11 cellular contexts compared by ENCODE assay signal in genomic region chr9:127132921-127133647, GRCh38. TPM values are rescaled to one million over a fixed set of nuclear protein-coding genes. Genes with fewer than 3 reads are reported as not detected.
DNase-seq lines count a peak whose midpoint lies in the region; ATAC-seq, FAIRE-seq and TF ChIP-seq lines count a peak whose summit lies in the region.
"Had no signal": no experiment of that assay in that cellular context is flagged by ENCODE, and none has a peak within 500 bp of the region (broad histone marks: within the 10 kb centered on the region; RNA-seq: fewer than 3 reads in every experiment).

No MANE protein-coding gene starts in this region.

- DNase-seq in A549 (ENCODE audit: low read depth in 1 of 2, low spot score in 1 of 2), result peak in 1 of 2 experiments; percentile 24
- peak; percentile 49 for DNase-seq in M059J (ENCODE audit: low read depth)
- DNase-seq in myocyte (ENCODE audit: low read depth), result peak; percentile 71
- no peak for DNase-seq in activated CD4-positive, CD25-positive, alpha-beta regulatory T cell treated with anti-CD3 and anti-CD28 coated beads, Interleukin-2, amount 50 U/mL, for 72 hours
- DNase-seq: body of pancreas, DND-41, SIG-M5 had no signal

- FAIRE-seq in A549 (lab: Jason Lieb, UNC), result no peak

- H3K4me1 ChIP-seq in A549 (peaks cover 14% of the 10 kb centered on the region), duodenal mucosa (ENCODE audit: control insufficient read depth in 1 of 2, insufficient read depth in 2 of 2, low read length in 2 of 2) (peaks cover 8 to 18% of the 10 kb centered on the region in 2 donors)

- CTCF ChIA-PET in A549 (lab: Yijun Ruan, JAX), result interaction anchor here (0.7 to 6.5 kb wide), 5 partner anchors 8 to 168 kb away, joined by 3 to 27 read pairs (median 4); partner anchors contain the start of gene ANGPTL2

- no peak for TF ChIP-seq EP300 in A549 (IDR thresholded peaks at IDR 0.05)

- TF ChIP-seq POLR2A in A549 (IDR thresholded peaks at IDR 0.05; ENCODE audit: low read length), result no peak

- H3K9me3 ChIP-seq in A549 (no peaks in the 10 kb centered on the region), duodenal mucosa (ENCODE audit: control insufficient read depth in 1 of 2, low read length in 2 of 2) (no peaks in the 10 kb centered on the region)
- H3K9me3 ChIP-seq: body of pancreas had no signal

- H3K27me3 ChIP-seq in duodenal mucosa (ENCODE audit: control insufficient read depth in 1 of 2, insufficient read depth in 2 of 2, low read length in 2 of 2), result no peaks in the 10 kb centered on the region
- H3K27me3 ChIP-seq: body of pancreas had no signal

- H3K27ac ChIP-seq in A549 (peak overlapping the region in 1 of 2 experiments; percentile 51; a peak in 1 of 6 replicates), duodenal mucosa (ENCODE audit: low read depth, low read length) (peak overlapping the region; percentile 66)

- TF ChIP-seq CTCF in A549 (IDR thresholded peaks at IDR 0.05), result no peak

- TF ChIP-seq RAD21 in A549 (conservative IDR thresholded peaks at IDR 0.05 in 1 of 2, IDR thresholded peaks at IDR 0.05 in 1 of 2), result no peak

- ATAC-seq in A549 (peak in 1 of 2 experiments; percentile 74; a peak in 4 of 6 replicates), HG03196 (IDR thresholded peaks at IDR 0.05; ENCODE audit: unreplicated experiment) (no peak), HG02759 (IDR thresholded peaks at IDR 0.05; ENCODE audit: unreplicated experiment) (no peak), HG02610 (IDR thresholded peaks at IDR 0.05; ENCODE audit: unreplicated experiment) (no peak)
- ATAC-seq: body of pancreas had no signal

- peak overlapping the region in 1 of 2 donors; percentile 19 for H3K9ac ChIP-seq in duodenal mucosa (ENCODE audit: low read depth in 1 of 2, low read length in 2 of 2)

- POLR2A ChIA-PET in A549 (lab: Yijun Ruan, JAX), result interaction anchor here (0.6 kb wide), 1 partner anchor 288 kb away, joined by 4 read pairs; no protein-coding TSS in a partner anchor

- 40% methylated on average over 15 of the region's 15 CpGs for WGBS in A549 (ENCODE audit: missing lambda C conversion rate)

- peak overlapping the region; percentile 39; the same call in 2 of the 3 replicates for H3K4me2 ChIP-seq in A549

- H3K36me3 ChIP-seq in duodenal mucosa (ENCODE audit: control insufficient read depth in 1 of 2, insufficient read depth in 2 of 2, low read length in 2 of 2), result no peaks in the 10 kb centered on the region

- H3K4me3 ChIP-seq in A549 (no peak overlapping the region), duodenal mucosa (ENCODE audit: low read depth in 1 of 2, low read length in 2 of 2) (no peak overlapping the region)
- H3K4me3 ChIP-seq: body of pancreas had no signal

TF ChIP-seq in A549, 52 proteins besides CTCF, POLR2A, EP300 and RAD21:
- TF ChIP-seq FOSB (CRISPR knock-in tag; IDR thresholded peaks at IDR 0.05) (no peak), ZC3H11A (IDR thresholded peaks at IDR 0.05) (no peak), ZSCAN20 (CRISPR knock-in tag; IDR thresholded peaks at IDR 0.05) (no peak), PBX3 (IDR thresholded peaks at IDR 0.05) (no peak), BCL3 (IDR thresholded peaks at IDR 0.05) (no peak), HDAC2 (IDR thresholded peaks at IDR 0.05) (no peak), NPAS2 (CRISPR knock-in tag; IDR thresholded peaks at IDR 0.05; ENCODE audit: borderline replicate concordance) (no peak)

RNA-seq across cellular contexts. Expression of gene ANGPTL2, which starts 10.6 kb away (rescaled TPM):
- polyA plus RNA-seq in A549 (2011; rRNA removed) (0.06 and 0.15 TPM in 2 replicates), A549 (2017; fragmentation: RNase III; extraction: RNeasy Plus Mini Kit Qiagen cat#74134 plus additional on column Dnase treatment) (not detected in 3 replicates)
- 0.01 TPM in 1 of 2 replicates, not detected in the other for polyA plus RNA-seq in A549 (2012; cell fraction: cytosol; rRNA removed)
- 0.02 TPM in 1 of 2 replicates, not detected in the other for polyA plus RNA-seq in A549 (2012; cell fraction: nucleus; rRNA removed)
- 0.15 TPM in 1 of 2 replicates, not detected in the other for polyA minus RNA-seq in A549 (2011; rRNA and poly(A)+ RNA removed)
- 11.5 and 15.8 TPM in 2 replicates for total RNA-seq in M059J (2014; rRNA removed; shearing (Covaris generic))
- total RNA-seq in myocyte, result 68.3 and 80.6 TPM in 2 replicates
- 60.8 TPM for polyA plus RNA-seq in myocyte (2012)
